In the genomic region with DNA sequence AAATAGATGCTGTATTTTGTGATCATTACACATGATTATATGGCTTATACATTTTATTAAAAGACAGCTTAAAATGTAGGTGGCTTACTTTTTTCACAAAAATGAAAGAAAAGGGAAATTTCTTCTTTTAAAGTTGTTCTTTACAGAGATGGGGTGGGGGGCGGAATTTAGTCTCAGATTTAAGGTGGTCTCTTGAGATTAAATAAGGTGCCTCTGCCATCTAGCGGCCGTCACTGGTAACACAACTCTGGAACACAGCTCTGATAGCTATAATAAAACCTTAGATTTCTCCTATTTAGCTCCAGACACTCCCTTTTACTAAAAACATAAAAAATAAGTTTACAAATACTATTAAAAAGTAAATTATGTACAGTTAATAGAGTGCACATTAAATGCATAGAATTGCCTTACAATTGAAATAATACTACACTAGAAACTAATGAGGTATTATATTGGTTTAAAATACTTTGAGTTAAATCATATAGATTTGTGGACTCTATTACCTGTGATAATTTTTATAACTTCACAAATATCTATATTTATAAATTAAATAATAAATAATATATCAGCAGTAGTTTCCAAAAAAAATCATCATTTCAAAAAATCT, we compare ENCODE assay signal across 8 cellular contexts.
DNase-seq lines count a peak whose midpoint lies in the region; ATAC-seq lines count a peak whose summit lies in the region.

No MANE protein-coding gene starts in this region.

- H3K27ac Mint-ChIP-seq in T-helper 2 cell treated with Interferon-gamma antibody and Interleukin-4, amounts not matched to agents 5 μg/mL and 100 μg/mL, for 36 hours = no peak overlapping the region

- ATAC-seq in HG03442 (IDR thresholded peaks at IDR 0.05; ENCODE audit: unreplicated experiment) (peak; percentile 62), HG03108 (IDR thresholded peaks at IDR 0.05; ENCODE audit: unreplicated experiment) (no peak)

- in situ Hi-C loops in SK-MEL-5 (cut with HindIII; ENCODE audit: low pct_unique_long_range_greater_than_20kb, low sequenced_read_pairs) = loop anchor here (25.0 kb wide), 1 partner anchor 1404 kb away; no protein-coding TSS in a partner anchor

- H3K4me1 Mint-ChIP-seq in T-helper 2 cell treated with Interferon-gamma antibody and Interleukin-4, amounts not matched to agents 5 μg/mL and 100 μg/mL, for 36 hours (ENCODE audit: low read depth) = no peaks in the 10 kb centered on the region

- no peaks in the 10 kb centered on the region for H3K9me3 Mint-ChIP-seq in T-helper 2 cell treated with Interferon-gamma antibody and Interleukin-4, amounts not matched to agents 5 μg/mL and 100 μg/mL, for 36 hours

- DNase-seq in T-helper 2 cell (peak in 3 of 5 experiments; percentile 2 to 27 (median 11)), SK-MEL-5 (ENCODE audit: low read depth, low spot score) (peak; percentile 67), amygdala (lab: John Stamatoyannopoulos, UW) (peak in 35 of 56 donors; percentile 1 to 84 (median 13)), hippocampal formation (lab: John Stamatoyannopoulos, UW) (peak; percentile 8 to 27)
- no peak for DNase-seq in T-helper 2 cell treated with Interferon-gamma antibody and Interleukin-4, amounts not matched to agents 5 μg/mL and 100 μg/mL, for 36 hours (ENCODE audit: low spot score)
- peak; percentile 4 to 30 (median 21) for DNase-seq in stimulated activated CD4-positive, alpha-beta T cell treated with anti-CD3 and anti-CD28 coated beads, Interleukin-12 subunit alpha, Interleukin-12 subunit beta, amount 100 ng/mL, for 48 hours (ENCODE audit: low read depth in 2 of 3, low spot score in 1 of 3)

- H3K27me3 Mint-ChIP-seq in T-helper 2 cell treated with Interferon-gamma antibody and Interleukin-4, amounts not matched to agents 5 μg/mL and 100 μg/mL, for 36 hours (ENCODE audit: low read depth) = no peaks in the 10 kb centered on the region

- H3K36me3 Mint-ChIP-seq in T-helper 2 cell treated with Interferon-gamma antibody and Interleukin-4, amounts not matched to agents 5 μg/mL and 100 μg/mL, for 36 hours (ENCODE audit: low read depth) = no peaks in the 10 kb centered on the region

- no peak overlapping the region for H3K4me3 Mint-ChIP-seq in T-helper 2 cell treated with Interferon-gamma antibody and Interleukin-4, amounts not matched to agents 5 μg/mL and 100 μg/mL, for 36 hours
